ENCODE assay signal across 21 cellular contexts in genomic region chr4:153036931-153037330, GRCh38.
DNase-seq lines count a peak whose midpoint lies in the region; FAIRE-seq and TF ChIP-seq lines count a peak whose summit lies in the region.
"Had no signal": no experiment of that assay in that cellular context is flagged by ENCODE, and none has a peak within 500 bp of the region (broad histone marks: within the 10 kb centered on the region; RNA-seq: fewer than 3 reads in every experiment).

No MANE protein-coding gene starts in this region.

- no peak overlapping the region for H3K14ac ChIP-seq in H1 (ENCODE audit: insufficient read length)

- H3K23me2 ChIP-seq in H1 (ENCODE audit: low read depth, low read length) = no peaks in the 10 kb centered on the region; the same call in 1 of the 2 replicates

- TF ChIP-seq POLR2A in H1 (IDR thresholded peaks at IDR 0.05; ENCODE audit: control extremely low read depth in 1 of 2, low read depth in 2 of 2, low read length in 2 of 2) (no peak), tibial nerve (IDR thresholded peaks at IDR 0.05) (no peak), lower leg skin (IDR thresholded peaks at IDR 0.05) (no peak)

- H4K5ac ChIP-seq in H1 (ENCODE audit: insufficient read length, low read depth, low read length) = no peak overlapping the region

- no peak overlapping the region for H3K18ac ChIP-seq in H1 (ENCODE audit: extremely low read depth, low read length)

- H3K4ac ChIP-seq in H1 (replicated peaks; ENCODE audit: insufficient read length, low read depth, low read length) = no peak overlapping the region

- no peaks in the 10 kb centered on the region for H3K79me1 ChIP-seq in H1 (ENCODE audit: low read depth, low read length)

- no peak overlapping the region for H2AK5ac ChIP-seq in H1 (ENCODE audit: low read depth, low read length)

- H3K9ac ChIP-seq in H1 (replicated peaks in 1 of 4; ENCODE audit: extremely low read depth in 1 of 4, low read depth in 3 of 4, low read length in 3 of 4) (no peak overlapping the region), keratinocyte (ENCODE audit: control insufficient read depth, extremely low read depth, insufficient read depth, low read length) (no peak overlapping the region)

- CTCF ChIA-PET in H1 (lab: Charles Lee; ENCODE audit: partially characterized antibody) = no interaction called here

- DNase-seq in AG20443 (ENCODE audit: low spot score) (peak; percentile 25), RPMI7951 (ENCODE audit: low read depth) (peak; percentile 17), H1 (ENCODE audit: low read depth in 1 of 2, low spot score in 2 of 2) (no peak), keratinocyte (ENCODE audit: low read depth, low spot score) (no peak), NCI-H748 treated with DMSO at 0.1 percent for 48 hours (lab: John Stamatoyannopoulos, UW) (no peak), tibial nerve (ENCODE audit: low spot score in 2 of 2) (no peak), lower leg skin (ENCODE audit: low spot score in 2 of 2) (no peak)
- DNase-seq in effector CD4-positive, alpha-beta T cell = no peak
- DNase-seq: 8988T, C1 segment of cervical spinal cord, Caco-2, DMS53, MV-4-11, NCI-H1417 treated with DMSO at 0.1 percent for 48 hours, NCI-H2029, NCI-H2227 treated with DMSO at 0.1 percent for 48 hours, NCI-H69, PC-9, Right ventricle myocardium superior had no signal

- H3K23ac ChIP-seq in H1 (ENCODE audit: insufficient read length) = no peak overlapping the region

- no peaks in the 10 kb centered on the region for H3K27me3 ChIP-seq in H1 (replicated peaks in 1 of 4; ENCODE audit: control insufficient read depth in 3 of 4, extremely low read depth in 1 of 4, insufficient read depth in 3 of 4, low read length in 3 of 4)
- no peaks in the 10 kb centered on the region for H3K27me3 ChIP-seq in keratinocyte (ENCODE audit: control insufficient read depth, extremely low read depth, insufficient read depth, low read length)
- H3K27me3 ChIP-seq in tibial nerve = no peaks in the 10 kb centered on the region

- no peak for TF ChIP-seq RAD21 in H1 (IDR thresholded peaks at IDR 0.05 in 1 of 2, conservative IDR thresholded peaks at IDR 0.05 in 1 of 2; ENCODE audit: low read depth in 2 of 2, low read length in 2 of 2)

- no peaks in the 10 kb centered on the region for H3K36me3 ChIP-seq in H1 (ENCODE audit: control insufficient read depth in 2 of 4, insufficient read depth in 4 of 4, low read length in 3 of 4)
- H3K36me3 ChIP-seq in keratinocyte (ENCODE audit: control insufficient read depth in 2 of 2, extremely low read depth in 1 of 2, insufficient read depth in 2 of 2, low read length in 2 of 2) = no peaks in the 10 kb centered on the region
- H3K36me3 ChIP-seq in tibial nerve = no peaks in the 10 kb centered on the region

- H3K4me1 ChIP-seq in H1 (replicated peaks in 1 of 4; ENCODE audit: control insufficient read depth in 3 of 4, insufficient read depth in 4 of 4, low read length in 3 of 4) (peaks cover 3 to 5% (median 4%) of the 10 kb centered on the region in 4 experiments), keratinocyte (ENCODE audit: control insufficient read depth, extremely low read depth, insufficient read depth, low read length) (peaks cover 8% of the 10 kb centered on the region), tibial nerve (no peaks in the 10 kb centered on the region)
- H3K4me1 ChIP-seq: Caco-2 had no signal

- H3K56ac ChIP-seq in H1 (replicated peaks; ENCODE audit: insufficient read length, low read depth, low read length) = no peak overlapping the region

- POLR2A ChIA-PET in H1 (lab: Charles Lee; ENCODE audit: partially characterized antibody) = no interaction called here

- TF ChIP-seq EP300 in H1 (IDR thresholded peaks at IDR 0.05; ENCODE audit: borderline replicate concordance in 1 of 2, low read depth in 2 of 2, low read length in 2 of 2) (no peak), tibial nerve (IDR thresholded peaks at IDR 0.05) (no peak)

- H2BK120ac ChIP-seq in H1 (replicated peaks; ENCODE audit: low read depth, low read length) = no peak overlapping the region

- no peak overlapping the region for H2AFZ ChIP-seq in H1 (ENCODE audit: low read length)
- no peak overlapping the region for H2AFZ ChIP-seq in keratinocyte (ENCODE audit: control insufficient read depth, low read length)
- H2AFZ ChIP-seq: PC-9 had no signal

- peak overlapping the region; percentile 9 for H4K91ac ChIP-seq in H1 (replicated peaks; ENCODE audit: insufficient read length, low read length)

- no peak for FAIRE-seq in H1 (lab: Jason Lieb, UNC)
- FAIRE-seq in keratinocyte (lab: Jason Lieb, UNC) = no peak
- FAIRE-seq: GM18507 had no signal

- dilution Hi-C loops in keratinocyte (cut with MboI; ENCODE audit: extremely low pct_ligation_motif_present, low sequenced_read_pairs) = no loop called here

- H4K20me1 ChIP-seq in H1 (replicated peaks in 1 of 2; ENCODE audit: control insufficient read depth in 1 of 2, insufficient read depth in 2 of 2, low read length in 2 of 2) (no peaks in the 10 kb centered on the region), keratinocyte (ENCODE audit: control insufficient read depth, extremely low read depth, insufficient read depth, low read length) (no peaks in the 10 kb centered on the region)

- no peak overlapping the region for H3K4me3 ChIP-seq in H1 (ENCODE audit: extremely low read depth in 1 of 4, insufficient read depth in 2 of 4, low read depth in 3 of 4, low read length in 4 of 4)
- H3K4me3 ChIP-seq in keratinocyte (ENCODE audit: control insufficient read depth in 2 of 3, extremely low read depth in 1 of 3, insufficient read depth in 2 of 3, low read depth in 1 of 3, low read length in 3 of 3) = no peak overlapping the region
- no peak overlapping the region for H3K4me3 ChIP-seq in tibial nerve
- no peak overlapping the region for H3K4me3 ChIP-seq in lower leg skin (ENCODE audit: low read depth, poor library complexity, severe bottlenecking)
- H3K4me3 ChIP-seq: GM12878, PC-9 had no signal

- no peaks in the 10 kb centered on the region for H3K9me1 ChIP-seq in keratinocyte (ENCODE audit: control insufficient read depth, extremely low read depth, insufficient read depth, low read length)

- 93% methylated on average over 4 of the region's 4 CpGs; no CpG with 5 or more reads in 1 of the 2 experiments for WGBS in H1 (ENCODE audit: extremely low coverage in 1 of 2, insufficient coverage in 1 of 2, insufficient read length in 1 of 2, insufficient replicate concordance in 2 of 2, low coverage in 1 of 2, low lambda C conversion rate in 2 of 2, missing lambda C conversion rate in 1 of 2), 2 experiments
- 89% methylated on average over 4 of the region's 4 CpGs for WGBS in tibial nerve, 2 donors
- WGBS in lower leg skin, 2 donors = 75 to 81% methylated on average over 4 of the region's 4 CpGs

- TF ChIP-seq CTCF in H1 (IDR thresholded peaks at IDR 0.05; ENCODE audit: control extremely low read depth in 1 of 3, insufficient read depth in 1 of 3, low read depth in 1 of 3, low read length in 3 of 3) (no peak), keratinocyte (optimal IDR thresholded peaks at IDR 0.05 in 1 of 3, IDR thresholded peaks at IDR 0.05 in 1 of 3, conservative IDR thresholded peaks at IDR 0.05 in 1 of 3; ENCODE audit: extremely low read depth in 1 of 3, insufficient read depth in 2 of 3, low read length in 3 of 3) (no peak), tibial nerve (IDR thresholded peaks at IDR 0.05) (no peak), lower leg skin (IDR thresholded peaks at IDR 0.05) (no peak)

- H2BK20ac ChIP-seq in H1 (ENCODE audit: low read length) = no peak overlapping the region

- H3K79me2 ChIP-seq in H1 (ENCODE audit: control insufficient read depth in 1 of 2, insufficient read depth in 2 of 2, low read length in 2 of 2) (no peaks in the 10 kb centered on the region), keratinocyte (ENCODE audit: control insufficient read depth, insufficient read depth, low read length) (no peaks in the 10 kb centered on the region)

- H3K9me3 ChIP-seq in H1 (ENCODE audit: insufficient read depth in 2 of 2, low read depth in 1 of 2, low read length in 1 of 2) = peaks cover 7 to 8% of the 10 kb centered on the region in 2 experiments; a peak in 2 of 4 replicates
- H3K9me3 ChIP-seq in keratinocyte (ENCODE audit: control insufficient read depth, low read depth, low read length) = no peaks in the 10 kb centered on the region
- H3K9me3 ChIP-seq in tibial nerve = peaks cover 0 to 5% (median 0%) of the 10 kb centered on the region in 4 donors
- H3K9me3 ChIP-seq: Caco-2 had no signal

- H2BK5ac ChIP-seq in H1 (ENCODE audit: low read depth, low read length) = no peak overlapping the region

- no peak overlapping the region for H2BK12ac ChIP-seq in H1 (ENCODE audit: low read depth, low read length)

- H4K8ac ChIP-seq in H1 (ENCODE audit: extremely low read depth, insufficient read depth, low read length) = no peak overlapping the region

- H3K27ac ChIP-seq in H1 (ENCODE audit: low read depth, low read length) (no peak overlapping the region), keratinocyte (ENCODE audit: control insufficient read depth, insufficient read depth, low read length) (no peak overlapping the region), tibial nerve (no peak overlapping the region)
- H3K27ac ChIP-seq: PC-9 had no signal

- intact Hi-C loops in lower leg skin (cut with DNase I; ENCODE audit: low total_unique reads) = no loop called here

- H3K4me2 ChIP-seq in H1 (ENCODE audit: insufficient read depth in 1 of 2, low read depth in 2 of 2, low read length in 2 of 2) (no peak overlapping the region), keratinocyte (ENCODE audit: control insufficient read depth, extremely low read depth, insufficient read depth, low read depth, low read length) (peak overlapping the region; percentile 33)
- H3K4me2 ChIP-seq: PC-9 had no signal

- peak overlapping the region; percentile 76; the same call in 1 of the 2 replicates for H2BK15ac ChIP-seq in H1 (ENCODE audit: low read length)

TF ChIP-seq in H1, 55 proteins besides CTCF, POLR2A, EP300 and RAD21 (continues in another document):
- no peak for TF ChIP-seq E2F6 (IDR thresholded peaks at IDR 0.05)
- TF ChIP-seq, protein P1, sequence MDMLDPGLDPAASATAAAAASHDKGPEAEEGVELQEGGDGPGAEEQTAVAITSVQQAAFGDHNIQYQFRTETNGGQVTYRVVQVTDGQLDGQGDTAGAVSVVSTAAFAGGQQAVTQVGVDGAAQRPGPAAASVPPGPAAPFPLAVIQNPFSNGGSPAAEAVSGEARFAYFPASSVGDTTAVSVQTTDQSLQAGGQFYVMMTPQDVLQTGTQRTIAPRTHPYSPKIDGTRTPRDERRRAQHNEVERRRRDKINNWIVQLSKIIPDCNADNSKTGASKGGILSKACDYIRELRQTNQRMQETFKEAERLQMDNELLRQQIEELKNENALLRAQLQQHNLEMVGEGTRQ (IDR thresholded peaks at IDR 0.05; ENCODE audit: low read length) = no peak
- TF ChIP-seq CBX8 (IDR thresholded peaks at IDR 0.05; ENCODE audit: borderline replicate concordance, low read depth, low read length) = no peak

Comparison
In these comparisons a context has a peak if more than half of its experiments do, and no peak if none do; other contexts are left out.
1. DNase-seq: peak in AG20443 (single experiment) and RPMI7951 (single experiment); none in H1 (0 of 2), keratinocyte (single experiment), effector CD4-positive, alpha-beta T cell (single experiment), NCI-H748 treated with DMSO at 0.1 percent for 48 hours (single experiment), tibial nerve (0 of 2) and lower leg skin (0 of 2).